8 cellular contexts compared by ENCODE assay signal in genomic region chr6:27814415-27814664, GRCh38.
DNase-seq lines count a peak whose midpoint lies in the region; ATAC-seq and TF ChIP-seq lines count a peak whose summit lies in the region.
"Not testable (repeated sequence)": the region's sequence is repeated elsewhere in the genome, so short reads cannot be mapped to it uniquely, and the experiment has no call there.

No MANE protein-coding gene starts in this region.

- TF ChIP-seq CTCF in Caco-2 (IDR thresholded peaks at IDR 0.05; ENCODE audit: insufficient read depth in 1 of 2, low read depth in 1 of 2, low read length in 1 of 2, severe bottlenecking in 1 of 2, unreplicated experiment in 1 of 2); chondrocyte (IDR thresholded peaks at IDR 0.05); nephron progenitor cell (IDR thresholded peaks at IDR 0.05); suprapubic skin (IDR thresholded peaks at IDR 0.05): not testable (repeated sequence)

- H3K27ac Mint-ChIP-seq in Caco-2 (ENCODE audit: unreplicated experiment) (peak overlapping the region; percentile 97), chondrocyte (ENCODE audit: unreplicated experiment) (peak overlapping the region; percentile 94), nephron progenitor cell (peak overlapping the region; percentile 99)

- H3K36me3 ChIP-seq in Caco-2 (ENCODE audit: control insufficient read depth, insufficient read depth, low read length); suprapubic skin: not testable (repeated sequence)

- TF ChIP-seq POLR2A in suprapubic skin (IDR thresholded peaks at IDR 0.05) = not testable (repeated sequence)

- H3K4me1 Mint-ChIP-seq in Caco-2 (ENCODE audit: low read depth, unreplicated experiment) (peaks cover 21% of the 10 kb centered on the region), chondrocyte (ENCODE audit: low read depth) (peaks cover 28% of the 10 kb centered on the region), nephron progenitor cell (peaks cover 69% of the 10 kb centered on the region)

- BruUV-seq in Caco-2 (replicated peaks; lab: Mats Ljungman, UMichigan) = TSS peak; percentile 96

- H3K4me3 Mint-ChIP-seq in Caco-2 (ENCODE audit: unreplicated experiment) (peak overlapping the region; percentile 87), chondrocyte (ENCODE audit: unreplicated experiment) (peak overlapping the region; percentile 80), nephron progenitor cell (peak overlapping the region; percentile 92)

- CTCF ChIA-PET in Caco-2 (lab: Charles Lee) = interaction anchor here (1.1 kb wide), 1 partner anchor 79 kb away, joined by 3 read pairs; a partner anchor contains a TSS

- not testable (repeated sequence) for TF ChIP-seq EP300 in suprapubic skin (IDR thresholded peaks at IDR 0.05)

- H3K9me3 ChIP-seq in Caco-2; right cardiac atrium (ENCODE audit: control insufficient read depth, low read length); suprapubic skin: not testable (repeated sequence)

- WGBS in right cardiac atrium = under 1% methylated on average over 6 of the region's 24 CpGs
- WGBS in suprapubic skin = 0% methylated on average over 5 of the region's 24 CpGs

- peaks cover 26% of the 10 kb centered on the region for H3K4me1 ChIP-seq in Caco-2
- not testable (repeated sequence) for H3K4me1 ChIP-seq in right cardiac atrium (ENCODE audit: control insufficient read depth, insufficient read depth, low read length)
- peaks cover 22% of the 10 kb centered on the region for H3K4me1 ChIP-seq in suprapubic skin

- H3K4me3 ChIP-seq in Caco-2 (ENCODE audit: low read depth, low read length) (peak overlapping the region; percentile 37), right cardiac atrium (ENCODE audit: low read length) (peak overlapping the region; percentile 44), suprapubic skin (peak overlapping the region; percentile 47)

- not testable (repeated sequence) for DNase-seq in Caco-2; chondrocyte (ENCODE audit: low spot score); right cardiac atrium; nephron progenitor cell; suprapubic skin (ENCODE audit: low spot score in 2 of 2)

- intact Hi-C loops in Caco-2 (cut with micrococcal nuclease; ENCODE audit: unreplicated experiment); right cardiac atrium (cut with DNase I): not testable (repeated sequence)

- not testable (repeated sequence) for H3K27me3 Mint-ChIP-seq in Caco-2 (ENCODE audit: insufficient read depth, unreplicated experiment); chondrocyte (ENCODE audit: low read depth); nephron progenitor cell (ENCODE audit: low read depth, poor library complexity)

- POLR2A ChIA-PET in Caco-2 (lab: Charles Lee) = interaction anchor here (0.9 to 2.5 kb wide), 11 partner anchors 10 to 1710 kb away, joined by 3 to 41 read pairs (median 4); a partner anchor contains a TSS

- H3K27ac ChIP-seq in right cardiac atrium (ENCODE audit: low read length); suprapubic skin: not testable (repeated sequence)

- not testable (repeated sequence) for H3K27me3 ChIP-seq in Caco-2 (replicated peaks; ENCODE audit: control insufficient read depth, insufficient read depth, low read length); right cardiac atrium (ENCODE audit: control insufficient read depth, insufficient read depth)
- peaks cover 21% of the 10 kb centered on the region for H3K27me3 ChIP-seq in suprapubic skin

- ATAC-seq in GM21528 (IDR thresholded peaks at IDR 0.05; ENCODE audit: low FRiP score, unreplicated experiment) (peak; percentile 15), HG03442 (IDR thresholded peaks at IDR 0.05; ENCODE audit: unreplicated experiment) (peak; percentile 1), right cardiac atrium (peak in 1 of 2 donors; percentile 40)
- ATAC-seq in activated CD4-positive, CD25-positive, alpha-beta regulatory T cell treated with anti-CD3 and anti-CD28 coated beads, Interleukin-2, amount 50 U/mL, for 24 hours = peak; percentile 19 to 29

- not testable (repeated sequence) for H3K9me3 Mint-ChIP-seq in Caco-2 (ENCODE audit: unreplicated experiment); chondrocyte (ENCODE audit: low read depth); nephron progenitor cell

- peaks cover 71% of the 10 kb centered on the region for H3K36me3 Mint-ChIP-seq in Caco-2 (ENCODE audit: insufficient read depth, unreplicated experiment)
- not testable (repeated sequence) for H3K36me3 Mint-ChIP-seq in chondrocyte (ENCODE audit: low read depth); nephron progenitor cell (ENCODE audit: low read depth)
